Comparison of ENCODE assay signal across 1 cellular context in the genomic region with DNA sequence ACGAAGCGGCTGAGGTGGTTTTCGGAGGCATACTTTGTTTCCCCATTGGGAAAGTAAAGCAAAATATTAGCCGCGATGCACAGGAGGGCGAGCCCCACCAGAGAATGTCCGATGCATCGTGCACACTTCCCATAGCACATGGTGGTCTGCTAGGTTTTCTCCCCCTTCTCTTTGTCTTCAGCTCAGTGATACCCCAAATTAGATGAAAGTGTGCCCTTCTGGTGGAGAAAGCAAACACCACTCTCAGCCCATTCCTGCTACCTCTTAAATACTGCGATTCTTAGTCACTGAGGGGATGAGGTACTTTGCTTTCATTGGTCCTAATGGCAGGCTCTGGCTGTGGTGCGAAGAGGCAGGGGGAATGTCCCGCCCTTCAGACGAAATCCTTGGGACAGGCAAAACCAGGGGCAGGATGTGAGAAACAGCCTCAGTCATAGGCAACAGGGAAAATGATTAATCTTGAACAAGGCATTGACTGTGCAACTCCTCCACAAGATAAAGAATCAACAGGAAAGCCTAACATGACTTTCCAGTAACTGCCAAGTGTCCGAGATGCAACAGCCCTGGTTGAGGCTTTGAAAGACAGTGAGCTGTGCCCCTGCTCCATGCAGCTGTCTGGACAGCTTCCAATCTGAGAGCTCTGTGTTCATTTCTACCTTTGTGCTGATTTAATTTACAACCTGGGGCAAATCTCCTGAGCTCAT.
A peak's percentile ranks its signal among the peaks of the same experiment; 100 is the strongest.
TF ChIP-seq lines count a peak whose summit lies in the region.

A gene with protein sequence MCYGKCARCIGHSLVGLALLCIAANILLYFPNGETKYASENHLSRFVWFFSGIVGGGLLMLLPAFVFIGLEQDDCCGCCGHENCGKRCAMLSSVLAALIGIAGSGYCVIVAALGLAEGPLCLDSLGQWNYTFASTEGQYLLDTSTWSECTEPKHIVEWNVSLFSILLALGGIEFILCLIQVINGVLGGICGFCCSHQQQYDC (minus strand): TSS at position 242 of the 704 bp plus-strand sequence. CDS start 102 bp downstream, at position 140.

TF ChIP-seq in HepG2, 621 proteins besides CTCF, POLR2A, EP300 and RAD21 (continued from another document and continues in another):
- TF ChIP-seq ZNF3 (CRISPR knock-in tag; IDR thresholded peaks at IDR 0.05): no peak
- TF ChIP-seq HDAC6 (IDR thresholded peaks at IDR 0.05; ENCODE audit: low read depth, low read length): peak; percentile 26; the same call in 1 of the 2 replicates
- no peak for TF ChIP-seq ATF7 (IDR thresholded peaks at IDR 0.05)
- 0 out of 2 replicates have a peak, but pooled peaks have one; percentile 35 for TF ChIP-seq ATF7 (CRISPR knock-in tag; IDR thresholded peaks at IDR 0.05)
- TF ChIP-seq, protein P1, sequence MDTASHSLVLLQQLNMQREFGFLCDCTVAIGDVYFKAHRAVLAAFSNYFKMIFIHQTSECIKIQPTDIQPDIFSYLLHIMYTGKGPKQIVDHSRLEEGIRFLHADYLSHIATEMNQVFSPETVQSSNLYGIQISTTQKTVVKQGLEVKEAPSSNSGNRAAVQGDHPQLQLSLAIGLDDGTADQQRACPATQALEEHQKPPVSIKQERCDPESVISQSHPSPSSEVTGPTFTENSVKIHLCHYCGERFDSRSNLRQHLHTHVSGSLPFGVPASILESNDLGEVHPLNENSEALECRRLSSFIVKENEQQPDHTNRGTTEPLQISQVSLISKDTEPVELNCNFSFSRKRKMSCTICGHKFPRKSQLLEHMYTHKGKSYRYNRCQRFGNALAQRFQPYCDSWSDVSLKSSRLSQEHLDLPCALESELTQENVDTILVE (CRISPR knock-in tag; IDR thresholded peaks at IDR 0.05): peak; percentile 33; the same call in 1 of the 2 replicates
- no peak for TF ChIP-seq ZNF784 (CRISPR knock-in tag; IDR thresholded peaks at IDR 0.05; ENCODE audit: borderline replicate concordance)
- TF ChIP-seq ZNF343 (CRISPR knock-in tag; IDR thresholded peaks at IDR 0.05): peak; percentile 85; the same call in 1 of the 2 replicates
- TF ChIP-seq GTF2F1 (IDR thresholded peaks at IDR 0.05; ENCODE audit: low read length): peak; percentile 88
- peak; percentile 48 for TF ChIP-seq ZNF547 (CRISPR knock-in tag; IDR thresholded peaks at IDR 0.05)
- TF ChIP-seq U2AF2 (IDR thresholded peaks at IDR 0.05; ENCODE audit: low read depth, low read length): no peak
- 0 out of 2 replicates have a peak, but pooled peaks have one; percentile 2 for TF ChIP-seq ZBTB33 (CRISPR knock-in tag; IDR thresholded peaks at IDR 0.05)
- TF ChIP-seq, protein P2, sequence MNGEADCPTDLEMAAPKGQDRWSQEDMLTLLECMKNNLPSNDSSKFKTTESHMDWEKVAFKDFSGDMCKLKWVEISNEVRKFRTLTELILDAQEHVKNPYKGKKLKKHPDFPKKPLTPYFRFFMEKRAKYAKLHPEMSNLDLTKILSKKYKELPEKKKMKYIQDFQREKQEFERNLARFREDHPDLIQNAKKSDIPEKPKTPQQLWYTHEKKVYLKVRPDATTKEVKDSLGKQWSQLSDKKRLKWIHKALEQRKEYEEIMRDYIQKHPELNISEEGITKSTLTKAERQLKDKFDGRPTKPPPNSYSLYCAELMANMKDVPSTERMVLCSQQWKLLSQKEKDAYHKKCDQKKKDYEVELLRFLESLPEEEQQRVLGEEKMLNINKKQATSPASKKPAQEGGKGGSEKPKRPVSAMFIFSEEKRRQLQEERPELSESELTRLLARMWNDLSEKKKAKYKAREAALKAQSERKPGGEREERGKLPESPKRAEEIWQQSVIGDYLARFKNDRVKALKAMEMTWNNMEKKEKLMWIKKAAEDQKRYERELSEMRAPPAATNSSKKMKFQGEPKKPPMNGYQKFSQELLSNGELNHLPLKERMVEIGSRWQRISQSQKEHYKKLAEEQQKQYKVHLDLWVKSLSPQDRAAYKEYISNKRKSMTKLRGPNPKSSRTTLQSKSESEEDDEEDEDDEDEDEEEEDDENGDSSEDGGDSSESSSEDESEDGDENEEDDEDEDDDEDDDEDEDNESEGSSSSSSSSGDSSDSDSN (CRISPR knock-in tag; IDR thresholded peaks at IDR 0.05): peak; percentile 63
- no peak for TF ChIP-seq NFKB2 (CRISPR knock-in tag; IDR thresholded peaks at IDR 0.05; ENCODE audit: borderline replicate concordance)
- TF ChIP-seq ZNF746 (CRISPR knock-in tag; IDR thresholded peaks at IDR 0.05): peak; percentile 31; the same call in 1 of the 2 replicates
- peak; percentile 83 for TF ChIP-seq FOSL2 (CRISPR knock-in tag; IDR thresholded peaks at IDR 0.05)
- TF ChIP-seq MTF1 (CRISPR knock-in tag; IDR thresholded peaks at IDR 0.05): no peak
- TF ChIP-seq MEIS2 (CRISPR knock-in tag; IDR thresholded peaks at IDR 0.05): no peak; the same call in none of the 2 replicates
- TF ChIP-seq ZNF83 (CRISPR knock-in tag; IDR thresholded peaks at IDR 0.05; ENCODE audit: borderline replicate concordance): no peak
- TF ChIP-seq ZNF138 (CRISPR knock-in tag; IDR thresholded peaks at IDR 0.05; ENCODE audit: low read depth): no peak
- peak; percentile 74 for TF ChIP-seq CREM (IDR thresholded peaks at IDR 0.05)
- TF ChIP-seq CREM (CRISPR knock-in tag; IDR thresholded peaks at IDR 0.05): no peak
- TF ChIP-seq, protein P3, sequence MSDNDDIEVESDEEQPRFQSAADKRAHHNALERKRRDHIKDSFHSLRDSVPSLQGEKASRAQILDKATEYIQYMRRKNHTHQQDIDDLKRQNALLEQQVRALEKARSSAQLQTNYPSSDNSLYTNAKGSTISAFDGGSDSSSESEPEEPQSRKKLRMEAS (IDR thresholded peaks at IDR 0.05): no peak; the same call in 1 of the 2 replicates
- TF ChIP-seq ZFAT (CRISPR knock-in tag; conservative IDR thresholded peaks at IDR 0.05): no peak
- TF ChIP-seq SOX6 (IDR thresholded peaks at IDR 0.05): no peak
- TF ChIP-seq SOX6 (CRISPR knock-in tag; IDR thresholded peaks at IDR 0.05): peak; percentile 87
- TF ChIP-seq NFYB (CRISPR knock-in tag; IDR thresholded peaks at IDR 0.05): peak; percentile 64
- TF ChIP-seq NKX3-1 (CRISPR knock-in tag; IDR thresholded peaks at IDR 0.05): peak; percentile 68; the same call in 1 of the 2 replicates
- TF ChIP-seq, protein P4, sequence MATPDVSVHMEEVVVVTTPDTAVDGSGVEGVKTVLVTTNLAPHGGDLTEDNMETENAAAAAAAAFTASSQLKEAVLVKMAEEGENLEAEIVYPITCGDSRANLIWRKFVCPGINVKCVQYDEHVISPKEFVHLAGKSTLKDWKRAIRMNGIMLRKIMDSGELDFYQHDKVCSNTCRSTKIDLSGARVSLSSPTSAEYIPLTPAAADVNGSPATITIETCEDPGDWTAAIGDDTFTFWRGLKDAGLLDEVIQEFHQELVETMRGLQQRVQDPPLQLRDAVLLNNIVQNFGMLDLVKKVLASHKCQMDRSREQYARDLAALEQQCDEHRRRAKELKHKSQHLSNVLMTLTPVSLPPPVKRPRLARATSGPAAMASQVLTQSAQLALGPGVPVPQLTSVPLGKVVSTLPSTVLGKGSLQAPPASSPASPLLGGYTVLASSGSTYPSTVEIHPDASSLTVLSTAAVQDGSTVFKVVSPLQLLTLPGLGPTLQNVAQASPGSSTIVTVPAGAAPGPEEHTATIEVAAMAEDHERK (CRISPR knock-in tag; IDR thresholded peaks at IDR 0.05; ENCODE audit: low read depth): no peak
- TF ChIP-seq SOX5 (CRISPR knock-in tag; IDR thresholded peaks at IDR 0.05; ENCODE audit: borderline replicate concordance): peak; percentile 75; the same call in 1 of the 2 replicates
- TF ChIP-seq SRY (CRISPR knock-in tag; IDR thresholded peaks at IDR 0.05): peak; percentile 65; the same call in 1 of the 2 replicates
- TF ChIP-seq, protein P5, sequence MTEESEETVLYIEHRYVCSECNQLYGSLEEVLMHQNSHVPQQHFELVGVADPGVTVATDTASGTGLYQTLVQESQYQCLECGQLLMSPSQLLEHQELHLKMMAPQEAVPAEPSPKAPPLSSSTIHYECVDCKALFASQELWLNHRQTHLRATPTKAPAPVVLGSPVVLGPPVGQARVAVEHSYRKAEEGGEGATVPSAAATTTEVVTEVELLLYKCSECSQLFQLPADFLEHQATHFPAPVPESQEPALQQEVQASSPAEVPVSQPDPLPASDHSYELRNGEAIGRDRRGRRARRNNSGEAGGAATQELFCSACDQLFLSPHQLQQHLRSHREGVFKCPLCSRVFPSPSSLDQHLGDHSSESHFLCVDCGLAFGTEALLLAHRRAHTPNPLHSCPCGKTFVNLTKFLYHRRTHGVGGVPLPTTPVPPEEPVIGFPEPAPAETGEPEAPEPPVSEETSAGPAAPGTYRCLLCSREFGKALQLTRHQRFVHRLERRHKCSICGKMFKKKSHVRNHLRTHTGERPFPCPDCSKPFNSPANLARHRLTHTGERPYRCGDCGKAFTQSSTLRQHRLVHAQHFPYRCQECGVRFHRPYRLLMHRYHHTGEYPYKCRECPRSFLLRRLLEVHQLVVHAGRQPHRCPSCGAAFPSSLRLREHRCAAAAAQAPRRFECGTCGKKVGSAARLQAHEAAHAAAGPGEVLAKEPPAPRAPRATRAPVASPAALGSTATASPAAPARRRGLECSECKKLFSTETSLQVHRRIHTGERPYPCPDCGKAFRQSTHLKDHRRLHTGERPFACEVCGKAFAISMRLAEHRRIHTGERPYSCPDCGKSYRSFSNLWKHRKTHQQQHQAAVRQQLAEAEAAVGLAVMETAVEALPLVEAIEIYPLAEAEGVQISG (CRISPR knock-in tag; IDR thresholded peaks at IDR 0.05): peak; percentile 58
- TF ChIP-seq HNF4A (CRISPR knock-in tag; IDR thresholded peaks at IDR 0.05): peak; percentile 46
- TF ChIP-seq, protein P6, sequence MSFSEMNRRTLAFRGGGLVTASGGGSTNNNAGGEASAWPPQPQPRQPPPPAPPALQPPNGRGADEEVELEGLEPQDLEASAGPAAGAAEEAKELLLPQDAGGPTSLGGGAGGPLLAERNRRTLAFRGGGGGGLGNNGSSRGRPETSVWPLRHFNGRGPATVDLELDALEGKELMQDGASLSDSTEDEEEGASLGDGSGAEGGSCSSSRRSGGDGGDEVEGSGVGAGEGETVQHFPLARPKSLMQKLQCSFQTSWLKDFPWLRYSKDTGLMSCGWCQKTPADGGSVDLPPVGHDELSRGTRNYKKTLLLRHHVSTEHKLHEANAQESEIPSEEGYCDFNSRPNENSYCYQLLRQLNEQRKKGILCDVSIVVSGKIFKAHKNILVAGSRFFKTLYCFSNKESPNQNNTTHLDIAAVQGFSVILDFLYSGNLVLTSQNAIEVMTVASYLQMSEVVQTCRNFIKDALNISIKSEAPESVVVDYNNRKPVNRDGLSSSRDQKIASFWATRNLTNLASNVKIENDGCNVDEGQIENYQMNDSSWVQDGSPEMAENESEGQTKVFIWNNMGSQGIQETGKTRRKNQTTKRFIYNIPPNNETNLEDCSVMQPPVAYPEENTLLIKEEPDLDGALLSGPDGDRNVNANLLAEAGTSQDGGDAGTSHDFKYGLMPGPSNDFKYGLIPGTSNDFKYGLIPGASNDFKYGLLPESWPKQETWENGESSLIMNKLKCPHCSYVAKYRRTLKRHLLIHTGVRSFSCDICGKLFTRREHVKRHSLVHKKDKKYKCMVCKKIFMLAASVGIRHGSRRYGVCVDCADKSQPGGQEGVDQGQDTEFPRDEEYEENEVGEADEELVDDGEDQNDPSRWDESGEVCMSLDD (CRISPR knock-in tag; IDR thresholded peaks at IDR 0.05; ENCODE audit: borderline replicate concordance): peak; percentile 49; the same call in 1 of the 2 replicates
- no peak for TF ChIP-seq TAF15 (IDR thresholded peaks at IDR 0.05; ENCODE audit: low read depth, low read length, poor library complexity, severe bottlenecking)
- peak; percentile 93 for TF ChIP-seq SALL1 (CRISPR knock-in tag; IDR thresholded peaks at IDR 0.05)
- TF ChIP-seq, protein P7, sequence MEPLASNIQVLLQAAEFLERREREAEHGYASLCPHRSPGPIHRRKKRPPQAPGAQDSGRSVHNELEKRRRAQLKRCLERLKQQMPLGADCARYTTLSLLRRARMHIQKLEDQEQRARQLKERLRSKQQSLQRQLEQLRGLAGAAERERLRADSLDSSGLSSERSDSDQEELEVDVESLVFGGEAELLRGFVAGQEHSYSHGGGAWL (CRISPR knock-in tag; IDR thresholded peaks at IDR 0.05): peak; percentile 45; the same call in 1 of the 2 replicates
- TF ChIP-seq ZNF468 (CRISPR knock-in tag; IDR thresholded peaks at IDR 0.05): no peak
